7 cellular contexts compared by ENCODE assay signal in the genomic region with DNA sequence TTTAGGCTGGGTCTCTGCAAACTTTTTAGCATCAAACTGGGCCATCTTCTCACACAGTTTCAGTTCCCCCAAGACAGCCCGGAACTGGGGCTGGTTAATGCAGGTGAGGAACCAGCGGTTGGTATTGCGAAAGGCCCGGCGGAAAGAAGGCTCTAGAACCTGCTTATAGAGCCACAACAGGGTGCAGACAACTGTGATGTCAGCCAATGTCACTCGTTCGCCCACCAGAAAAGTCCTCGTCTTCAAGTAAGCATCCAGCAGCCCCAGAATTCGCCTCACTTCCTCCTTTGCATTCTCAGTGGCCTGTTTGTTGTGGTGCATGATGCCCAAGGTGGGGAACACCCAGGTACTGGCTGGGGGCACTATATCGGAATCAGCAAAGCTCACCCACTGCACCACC.
DNase-seq lines count a peak whose midpoint lies in the region; ATAC-seq and FAIRE-seq lines count a peak whose summit lies in the region.
"Not testable (repeated sequence)": the region's sequence is repeated elsewhere in the genome, so short reads cannot be mapped to it uniquely, and the experiment has no call there.

No MANE protein-coding gene starts in this region.

- not testable (repeated sequence) for H3K9me3 Mint-ChIP-seq in activated T-cell treated with anti-CD3 and anti-CD28 coated beads, Interleukin-2, amount 50 U/mL, for 24 hours

- H3K4me1 Mint-ChIP-seq in activated T-cell treated with anti-CD3 and anti-CD28 coated beads, Interleukin-2, amount 50 U/mL, for 24 hours (ENCODE audit: low read depth), result peaks cover 32% of the 10 kb centered on the region

- not testable (repeated sequence) for DNase-seq in GM18507 (ENCODE audit: extremely low spot score, insufficient read length, low read depth); activated T-cell treated with anti-CD3 and anti-CD28 coated beads, Interleukin-2, amount 50 U/mL, for 24 hours
- DNase-seq in MV-4-11 (lab: John Stamatoyannopoulos, UW), result peak; percentile 97

- peak overlapping the region; percentile 30 for H3K27ac Mint-ChIP-seq in activated T-cell treated with anti-CD3 and anti-CD28 coated beads, Interleukin-2, amount 50 U/mL, for 24 hours

- FAIRE-seq in GM18507 (lab: Jason Lieb, UNC), result peak; percentile 83

- H3K36me3 Mint-ChIP-seq in activated T-cell treated with anti-CD3 and anti-CD28 coated beads, Interleukin-2, amount 50 U/mL, for 24 hours (ENCODE audit: low read depth), result peaks cover 20% of the 10 kb centered on the region

- H3K4me3 Mint-ChIP-seq in activated T-cell treated with anti-CD3 and anti-CD28 coated beads, Interleukin-2, amount 50 U/mL, for 24 hours, result not testable (repeated sequence)

- H3K27me3 Mint-ChIP-seq in activated T-cell treated with anti-CD3 and anti-CD28 coated beads, Interleukin-2, amount 50 U/mL, for 24 hours, result not testable (repeated sequence)

- ATAC-seq in GM19372 (IDR thresholded peaks at IDR 0.05; ENCODE audit: low read depth, unreplicated experiment), result peak; percentile 88
- ATAC-seq in GM21529 (IDR thresholded peaks at IDR 0.05; ENCODE audit: unreplicated experiment), result peak; percentile 93
- ATAC-seq in HG02840 (IDR thresholded peaks at IDR 0.05; ENCODE audit: low FRiP score, unreplicated experiment), result peak; percentile 91
- peak; percentile 99 for ATAC-seq in HG03175 (IDR thresholded peaks at IDR 0.05; ENCODE audit: unreplicated experiment)
